Comparison of ENCODE assay signal across 9 cellular contexts in the genomic region with DNA sequence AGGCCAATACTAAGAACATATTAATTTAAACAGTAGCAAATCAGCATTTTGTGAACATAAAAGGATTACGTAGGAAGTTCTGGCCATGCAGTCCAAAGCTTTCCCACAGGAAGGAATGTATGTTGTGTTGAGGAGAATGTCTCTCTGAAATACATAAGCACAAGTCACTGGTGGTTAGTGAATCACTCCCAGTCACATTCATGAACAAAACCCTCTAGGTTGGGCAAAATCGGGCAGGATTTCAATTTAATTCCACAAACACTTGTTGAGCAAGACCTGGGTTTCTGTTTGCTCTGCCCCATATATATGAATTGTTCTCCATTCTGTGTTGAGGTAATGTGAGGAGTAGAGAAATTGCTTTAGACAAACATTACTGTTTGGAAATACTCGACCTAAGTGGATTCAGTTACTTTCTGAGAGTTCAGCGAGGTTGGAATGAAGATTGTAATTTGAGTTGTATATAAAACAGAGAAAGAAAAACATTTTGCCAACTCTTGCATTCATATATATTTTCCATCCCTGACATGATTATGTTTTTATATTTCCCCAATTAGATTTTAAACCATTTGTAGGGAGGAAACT.
DNase-seq lines count a peak whose midpoint lies in the region; ATAC-seq and TF ChIP-seq lines count a peak whose summit lies in the region.
"Had no signal": no experiment of that assay in that cellular context is flagged by ENCODE, and none has a peak within 500 bp of the region (broad histone marks: within the 10 kb centered on the region; RNA-seq: fewer than 3 reads in every experiment).

No MANE protein-coding gene starts in this region.

- TF ChIP-seq CTCF in AG10803 (conservative IDR thresholded peaks at IDR 0.05; ENCODE audit: low read length): peak; percentile 24
- no peak for TF ChIP-seq CTCF in astrocyte of the spinal cord (IDR thresholded peaks at IDR 0.05; ENCODE audit: low read depth, low read length)
- TF ChIP-seq CTCF in lung (IDR thresholded peaks at IDR 0.05; ENCODE audit: control extremely low read depth, extremely low read depth): no peak

- H3K9me3 Mint-ChIP-seq in activated CD8-positive, alpha-beta memory T cell treated with anti-CD3 and anti-CD28 coated beads, Interleukin-2, amount 10 ng/mL, durations not matched to agents 7 days and 5 days (ENCODE audit: low read depth): peaks cover 7% of the 10 kb centered on the region
- H3K9me3 Mint-ChIP-seq: effector memory CD8-positive, alpha-beta T cell had no signal

- WGBS in lung, 2 donors: 55 to 74% methylated on average over 4 of the region's 4 CpGs

- H3K27ac ChIP-seq in lung (ENCODE audit: low read depth in 1 of 2, low read length in 1 of 2): peak overlapping the region in 1 of 2 donors; percentile 74
- no peak overlapping the region for H3K27ac ChIP-seq in effector memory CD4-positive, alpha-beta T cell (ENCODE audit: insufficient read depth, low read length, poor library complexity, severe bottlenecking)

- DNase-seq in AG10803 (ENCODE audit: low read depth) (peak; percentile 100), MV-4-11 (lab: John Stamatoyannopoulos, UW) (peak; percentile 90), astrocyte of the spinal cord (ENCODE audit: low read depth, low spot score) (peak; percentile 99), lung (ENCODE audit: low spot score) (peak; percentile 52)
- no peak for DNase-seq in activated CD8-positive, alpha-beta memory T cell treated with anti-CD3 and anti-CD28 coated beads, Interleukin-2, amount 10 ng/mL, durations not matched to agents 7 days and 5 days
- no peak for DNase-seq in effector memory CD4-positive, alpha-beta T cell
- DNase-seq: effector memory CD8-positive, alpha-beta T cell had no signal

- no peaks in the 10 kb centered on the region for H3K36me3 ChIP-seq in lung (ENCODE audit: control insufficient read depth in 2 of 2, insufficient read depth in 2 of 2, low read length in 2 of 2)
- H3K36me3 ChIP-seq in effector memory CD4-positive, alpha-beta T cell (ENCODE audit: control insufficient read depth, insufficient read depth, low read length): no peaks in the 10 kb centered on the region

- CTCF ChIA-PET in activated CD8-positive, alpha-beta memory T cell treated with anti-CD3 and anti-CD28 coated beads, Interleukin-2, amount 10 ng/mL, durations not matched to agents 7 days and 5 days (lab: Charles Lee): no interaction called here

- no peaks in the 10 kb centered on the region for H3K27me3 Mint-ChIP-seq in activated CD8-positive, alpha-beta memory T cell treated with anti-CD3 and anti-CD28 coated beads, Interleukin-2, amount 10 ng/mL, durations not matched to agents 7 days and 5 days
- H3K27me3 Mint-ChIP-seq: effector memory CD8-positive, alpha-beta T cell had no signal

- in situ Hi-C loops in astrocyte of the spinal cord (cut with HindIII; ENCODE audit: low sequenced_read_pairs): no loop called here

- H3K4me3 ChIP-seq in AG10803 (ENCODE audit: low read length) (no peak overlapping the region), astrocyte of the spinal cord (ENCODE audit: low read depth, low read length) (no peak overlapping the region), lung (no peak overlapping the region)
- no peak overlapping the region for H3K4me3 ChIP-seq in effector memory CD4-positive, alpha-beta T cell (ENCODE audit: insufficient read depth, low read depth, low read length, poor library complexity, severe bottlenecking)

- ATAC-seq in lung (ENCODE audit: insufficient read depth, low FRiP score) (peak; percentile 78), HG02840 (IDR thresholded peaks at IDR 0.05; ENCODE audit: low FRiP score, unreplicated experiment) (no peak), GM18858 (IDR thresholded peaks at IDR 0.05; ENCODE audit: unreplicated experiment) (no peak)
- ATAC-seq in activated CD8-positive, alpha-beta memory T cell treated with anti-CD3 and anti-CD28 coated beads, Interleukin-2, amount 10 ng/mL, durations not matched to agents 7 days and 5 days: no peak
- ATAC-seq: effector memory CD8-positive, alpha-beta T cell had no signal

- peaks cover 4 to 9% of the 10 kb centered on the region in 2 donors for H3K9me3 ChIP-seq in lung (ENCODE audit: control insufficient read depth in 2 of 2, insufficient read depth in 1 of 2, low read length in 1 of 2)
- H3K9me3 ChIP-seq in effector memory CD4-positive, alpha-beta T cell (ENCODE audit: control insufficient read depth, low read length): no peaks in the 10 kb centered on the region

- H3K4me1 Mint-ChIP-seq in activated CD8-positive, alpha-beta memory T cell treated with anti-CD3 and anti-CD28 coated beads, Interleukin-2, amount 10 ng/mL, durations not matched to agents 7 days and 5 days: no peaks in the 10 kb centered on the region

- H3K4me3 Mint-ChIP-seq in activated CD8-positive, alpha-beta memory T cell treated with anti-CD3 and anti-CD28 coated beads, Interleukin-2, amount 10 ng/mL, durations not matched to agents 7 days and 5 days: no peak overlapping the region
- H3K4me3 Mint-ChIP-seq: effector memory CD8-positive, alpha-beta T cell had no signal

- H3K27ac Mint-ChIP-seq in activated CD8-positive, alpha-beta memory T cell treated with anti-CD3 and anti-CD28 coated beads, Interleukin-2, amount 10 ng/mL, durations not matched to agents 7 days and 5 days: no peak overlapping the region
- H3K27ac Mint-ChIP-seq: effector memory CD8-positive, alpha-beta T cell had no signal

- no peaks in the 10 kb centered on the region for H3K27me3 ChIP-seq in lung (ENCODE audit: control insufficient read depth, insufficient read depth)
- no peaks in the 10 kb centered on the region for H3K27me3 ChIP-seq in effector memory CD4-positive, alpha-beta T cell (replicated peaks; ENCODE audit: control insufficient read depth, insufficient read depth, low read length, poor library complexity, severe bottlenecking)

- H3K4me1 ChIP-seq in lung (ENCODE audit: control insufficient read depth in 2 of 2, insufficient read depth in 2 of 2, low read length in 2 of 2): peaks cover 0 to 3% of the 10 kb centered on the region in 2 donors
- H3K4me1 ChIP-seq in effector memory CD4-positive, alpha-beta T cell (ENCODE audit: control insufficient read depth, insufficient read depth, low read length, poor library complexity, severe bottlenecking): no peaks in the 10 kb centered on the region

- no peaks in the 10 kb centered on the region for H3K36me3 Mint-ChIP-seq in activated CD8-positive, alpha-beta memory T cell treated with anti-CD3 and anti-CD28 coated beads, Interleukin-2, amount 10 ng/mL, durations not matched to agents 7 days and 5 days

Comparison
In these comparisons a context has a peak if more than half of its experiments do, and no peak if none do; other contexts are left out.
1. DNase-seq: peak in AG10803 (single experiment), MV-4-11 (single experiment), astrocyte of the spinal cord (single experiment) and lung (single experiment); none in activated CD8-positive, alpha-beta memory T cell treated with anti-CD3 and anti-CD28 coated beads, Interleukin-2, amount 10 ng/mL, durations not matched to agents 7 days and 5 days (single experiment) and effector memory CD4-positive, alpha-beta T cell (0 of 3).